In the genomic region with DNA sequence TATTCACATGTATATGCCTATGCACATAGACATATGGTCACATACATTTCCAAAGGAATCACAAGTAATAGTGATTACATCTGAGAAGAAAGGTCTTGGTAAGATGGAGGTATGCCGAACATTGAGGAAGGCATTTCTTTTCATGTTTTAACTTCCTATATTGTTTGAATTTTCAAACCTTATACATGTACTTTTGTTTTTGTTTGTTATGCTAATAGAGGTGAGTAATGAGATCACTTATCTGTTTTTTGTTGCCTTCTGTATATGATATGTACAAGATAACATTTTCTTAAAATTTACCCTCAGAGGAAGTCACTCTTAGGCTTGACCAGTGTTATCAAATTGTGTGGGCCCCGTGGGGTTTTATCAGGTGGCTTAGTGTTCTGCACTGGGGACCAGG, we compare ENCODE assay signal across 17 cellular contexts.
A peak's percentile ranks its signal among the peaks of the same experiment; 100 is the strongest.
DNase-seq lines count a peak whose midpoint lies in the region; ATAC-seq and TF ChIP-seq lines count a peak whose summit lies in the region.
"Had no signal": no experiment of that assay in that cellular context is flagged by ENCODE, and none has a peak within 500 bp of the region (broad histone marks: within the 10 kb centered on the region; RNA-seq: fewer than 3 reads in every experiment).

No MANE protein-coding gene starts in this region.

- H4K8ac ChIP-seq in mesendoderm (ENCODE audit: low read depth, low read length) (no peak overlapping the region), trophoblast cell (ENCODE audit: low read depth, low read length) (no peak overlapping the region)

- ATAC-seq in SK-N-SH treated with all-trans-retinoic acid at 6 μM for 48 hours, result peak; percentile 38; the same call in 2 of the 3 replicates
- ATAC-seq in HG02571 (IDR thresholded peaks at IDR 0.05; ENCODE audit: unreplicated experiment), result no peak
- ATAC-seq: CD8-positive, alpha-beta T cell had no signal

- H3K4ac ChIP-seq in mesendoderm (ENCODE audit: low read depth, low read length) (no peak overlapping the region), trophoblast cell (ENCODE audit: low read depth, low read length) (no peak overlapping the region)

- no peak overlapping the region for H4K12ac ChIP-seq in trophoblast cell (ENCODE audit: low read depth, low read length)

- WGBS in SK-N-SH (ENCODE audit: low lambda C conversion rate), result 76% methylated on average over 2 of the region's 2 CpGs
- no CpG with 5 or more reads among the region's 2 CpGs for WGBS in mesendoderm (ENCODE audit: extremely low coverage, insufficient coverage, low lambda C conversion rate)
- WGBS in trophoblast cell (ENCODE audit: extremely low coverage, insufficient coverage, insufficient read length), result no CpG with 5 or more reads among the region's 2 CpGs

- POLR2A ChIA-PET in SK-N-SH (lab: Yijun Ruan, JAX), result no interaction called here

- CTCF ChIA-PET in SK-N-SH (lab: Yijun Ruan, JAX), result no interaction called here

- peaks cover 5% of the 10 kb centered on the region for H3F3A ChIP-seq in SK-N-SH (replicated peaks; ENCODE audit: insufficient read depth)

- no peaks in the 10 kb centered on the region for H3K9me3 ChIP-seq in SK-N-SH
- H3K9me3 ChIP-seq in trophoblast cell (ENCODE audit: insufficient read depth, low read depth, low read length), result no peaks in the 10 kb centered on the region
- H3K9me3 ChIP-seq: Caco-2 had no signal

- H3K27me3 ChIP-seq in SK-N-SH (ENCODE audit: insufficient read depth) (no peaks in the 10 kb centered on the region), mesendoderm (ENCODE audit: insufficient read depth, low read length, poor library complexity) (no peaks in the 10 kb centered on the region), trophoblast cell (ENCODE audit: insufficient read depth, low read length) (no peaks in the 10 kb centered on the region)
- H3K27me3 ChIP-seq: BLaER1 had no signal

- no peak for DNase-seq in SK-N-SH
- DNase-seq in mesendoderm, result peak; percentile 39
- DNase-seq in trophoblast cell, result peak; percentile 2 to 72
- no peak for DNase-seq in NCI-H187 (lab: John Stamatoyannopoulos, UW)
- DNase-seq: Caco-2; CD4-positive, CD25-positive, alpha-beta regulatory T cell; CD8-positive, alpha-beta T cell; DMS153; DND-41; H7; HCEC 1CT had no signal

- H4K5ac ChIP-seq in mesendoderm (ENCODE audit: low read length), result no peak overlapping the region

- H3K56ac ChIP-seq in mesendoderm (ENCODE audit: low read length), result no peak overlapping the region

- H4K20me1 ChIP-seq in SK-N-SH (ENCODE audit: insufficient read depth), result no peaks in the 10 kb centered on the region
- H4K20me1 ChIP-seq: BLaER1 had no signal

- no peak for TF ChIP-seq CTCF in SK-N-SH (IDR thresholded peaks at IDR 0.05)

- no peaks in the 10 kb centered on the region for H3K9me2 ChIP-seq in SK-N-SH

- H2BK5ac ChIP-seq in mesendoderm (ENCODE audit: low read length) (no peak overlapping the region), trophoblast cell (ENCODE audit: low read depth, low read length, poor library complexity) (no peak overlapping the region)

- no peak overlapping the region for H3K14ac ChIP-seq in trophoblast cell (ENCODE audit: low read length)

- H3K9ac ChIP-seq in SK-N-SH, result no peak overlapping the region
- H3K9ac ChIP-seq in mesendoderm (ENCODE audit: low read length), result no peak overlapping the region
- no peak overlapping the region for H3K9ac ChIP-seq in trophoblast cell (ENCODE audit: low read length)
- H3K9ac ChIP-seq: BLaER1, GM23248 had no signal

- peaks cover 0 to 23% of the 10 kb centered on the region in 2 experiments for H3K36me3 ChIP-seq in SK-N-SH (replicated peaks in 1 of 2; ENCODE audit: control insufficient read depth in 1 of 2, insufficient read depth in 2 of 2, low read length in 1 of 2)
- no peaks in the 10 kb centered on the region for H3K36me3 ChIP-seq in mesendoderm (ENCODE audit: control insufficient read depth, insufficient read depth, low read length)
- no peaks in the 10 kb centered on the region for H3K36me3 ChIP-seq in trophoblast cell (ENCODE audit: control insufficient read depth in 1 of 2, insufficient read depth in 2 of 2, low read length in 2 of 2)

- no peak overlapping the region for H3K4me3 ChIP-seq in SK-N-SH (ENCODE audit: low read depth in 2 of 2, low read length in 1 of 2)
- no peak overlapping the region for H3K4me3 ChIP-seq in mesendoderm (ENCODE audit: low read length)
- H3K4me3 ChIP-seq in trophoblast cell (ENCODE audit: low read depth, low read length), result no peak overlapping the region
- H3K4me3 ChIP-seq: BLaER1, GM23248 had no signal

- H2AK5ac ChIP-seq in mesendoderm (ENCODE audit: low read length) (no peak overlapping the region), trophoblast cell (ENCODE audit: low read length) (no peak overlapping the region)

- no peak for TF ChIP-seq RAD21 in SK-N-SH (IDR thresholded peaks at IDR 0.05; ENCODE audit: low read length)

- H2BK120ac ChIP-seq in mesendoderm (ENCODE audit: low read depth, low read length) (no peak overlapping the region), trophoblast cell (ENCODE audit: insufficient read depth, low read length, poor library complexity) (no peak overlapping the region)

- no peak overlapping the region for H4K91ac ChIP-seq in trophoblast cell (ENCODE audit: low read depth, low read length)

- H3K4me2 ChIP-seq in SK-N-SH (no peak overlapping the region), mesendoderm (ENCODE audit: low read length) (no peak overlapping the region), trophoblast cell (ENCODE audit: low read length) (no peak overlapping the region)
- H3K4me2 ChIP-seq: BLaER1 had no signal

- H3K18ac ChIP-seq in mesendoderm (ENCODE audit: low read length) (no peak overlapping the region), trophoblast cell (ENCODE audit: low read length) (no peak overlapping the region)

- H3K27ac ChIP-seq in SK-N-SH (ENCODE audit: low read depth in 2 of 2, low read length in 1 of 2) (no peak overlapping the region), mesendoderm (ENCODE audit: low read depth, low read length) (no peak overlapping the region), trophoblast cell (ENCODE audit: low read depth, low read length) (no peak overlapping the region)
- H3K27ac ChIP-seq: 22Rv1, BLaER1, C4-2B, GM23248 had no signal

- H2AFZ ChIP-seq in SK-N-SH (ENCODE audit: low read depth) (no peak overlapping the region), trophoblast cell (ENCODE audit: insufficient read depth, low read length, poor library complexity) (no peak overlapping the region)
- H2AFZ ChIP-seq: GM23248 had no signal

- TF ChIP-seq EP300 in SK-N-SH (IDR thresholded peaks at IDR 0.05; ENCODE audit: borderline replicate concordance in 1 of 2, low read depth in 1 of 2, low read length in 1 of 2), result no peak

- no peak overlapping the region for H3K23ac ChIP-seq in mesendoderm (ENCODE audit: low read length)
- H3K23ac ChIP-seq in trophoblast cell (ENCODE audit: low read length), result no peak overlapping the region

- peaks cover 0 to 5% of the 10 kb centered on the region in 2 experiments; a peak in 1 of 4 replicates for H3K4me1 ChIP-seq in SK-N-SH (ENCODE audit: control insufficient read depth in 1 of 2, insufficient read depth in 2 of 2, low read depth in 1 of 2, low read length in 1 of 2)
- no peaks in the 10 kb centered on the region for H3K4me1 ChIP-seq in mesendoderm (ENCODE audit: control insufficient read depth, low read depth, low read length)
- H3K4me1 ChIP-seq in trophoblast cell (ENCODE audit: control insufficient read depth in 1 of 2, insufficient read depth in 2 of 2, low read length in 2 of 2), result no peaks in the 10 kb centered on the region
- H3K4me1 ChIP-seq: BLaER1, Caco-2 had no signal

- H3K79me2 ChIP-seq in SK-N-SH (ENCODE audit: insufficient read depth), result no peaks in the 10 kb centered on the region
- H3K79me2 ChIP-seq in mesendoderm (ENCODE audit: control insufficient read depth, insufficient read depth, low read length), result no peaks in the 10 kb centered on the region
- H3K79me2 ChIP-seq in trophoblast cell (ENCODE audit: control insufficient read depth, insufficient read depth, low read length, poor library complexity), result no peaks in the 10 kb centered on the region

- no peak overlapping the region for H2BK15ac ChIP-seq in mesendoderm (replicated peaks; ENCODE audit: low read depth)

- H3K79me1 ChIP-seq in mesendoderm (ENCODE audit: low read length), result no peaks in the 10 kb centered on the region
- no peaks in the 10 kb centered on the region for H3K79me1 ChIP-seq in trophoblast cell (ENCODE audit: low read length)

- no peak overlapping the region for H2BK12ac ChIP-seq in trophoblast cell (ENCODE audit: low read length)

TF ChIP-seq in SK-N-SH treated with all-trans-retinoic acid at 6 μM for 48 hours, 23 proteins besides CTCF, POLR2A, EP300 and RAD21 (continues in another document):
- no peak for TF ChIP-seq OSR1 (CRISPR knock-in tag; IDR thresholded peaks at IDR 0.05)
- TF ChIP-seq, protein P1, sequence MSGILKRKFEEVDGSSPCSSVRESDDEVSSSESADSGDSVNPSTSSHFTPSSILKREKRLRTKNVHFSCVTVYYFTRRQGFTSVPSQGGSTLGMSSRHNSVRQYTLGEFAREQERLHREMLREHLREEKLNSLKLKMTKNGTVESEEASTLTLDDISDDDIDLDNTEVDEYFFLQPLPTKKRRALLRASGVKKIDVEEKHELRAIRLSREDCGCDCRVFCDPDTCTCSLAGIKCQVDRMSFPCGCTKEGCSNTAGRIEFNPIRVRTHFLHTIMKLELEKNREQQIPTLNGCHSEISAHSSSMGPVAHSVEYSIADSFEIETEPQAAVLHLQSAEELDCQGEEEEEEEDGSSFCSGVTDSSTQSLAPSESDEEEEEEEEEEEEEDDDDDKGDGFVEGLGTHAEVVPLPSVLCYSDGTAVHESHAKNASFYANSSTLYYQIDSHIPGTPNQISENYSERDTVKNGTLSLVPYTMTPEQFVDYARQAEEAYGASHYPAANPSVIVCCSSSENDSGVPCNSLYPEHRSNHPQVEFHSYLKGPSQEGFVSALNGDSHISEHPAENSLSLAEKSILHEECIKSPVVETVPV (CRISPR knock-in tag; IDR thresholded peaks at IDR 0.05), result no peak
- TF ChIP-seq PPARA (CRISPR knock-in tag; IDR thresholded peaks at IDR 0.05; ENCODE audit: borderline replicate concordance), result no peak
- TF ChIP-seq ZFP3 (CRISPR knock-in tag; IDR thresholded peaks at IDR 0.05), result no peak

TF ChIP-seq in SK-N-SH, 30 proteins besides CTCF, POLR2A, EP300 and RAD21 (continues in another document):
- TF ChIP-seq GABPA (IDR thresholded peaks at IDR 0.05; ENCODE audit: low read depth) (no peak), POLR2AphosphoS5 (IDR thresholded peaks at IDR 0.05; ENCODE audit: low read depth, low read length) (no peak), GATA2 (CRISPR knock-in tag; IDR thresholded peaks at IDR 0.05) (no peak)
- TF ChIP-seq, protein P2, sequence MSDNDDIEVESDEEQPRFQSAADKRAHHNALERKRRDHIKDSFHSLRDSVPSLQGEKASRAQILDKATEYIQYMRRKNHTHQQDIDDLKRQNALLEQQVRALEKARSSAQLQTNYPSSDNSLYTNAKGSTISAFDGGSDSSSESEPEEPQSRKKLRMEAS (IDR thresholded peaks at IDR 0.05; ENCODE audit: low read depth), result no peak

Comparison
In these comparisons a context has a peak if more than half of its experiments do, and no peak if none do; other contexts are left out.
1. DNase-seq: peak in mesendoderm (single experiment) and trophoblast cell (2 of 2); none in SK-N-SH (single experiment) and NCI-H187 (0 of 2).